Comparison of ENCODE assay signal across 20 cellular contexts in genomic region chr20:63174309-63175030, GRCh38. TPM values are rescaled to one million over a fixed set of nuclear protein-coding genes. Genes with fewer than 3 reads are reported as not detected.
DNase-seq lines count a peak whose midpoint lies in the region; TF ChIP-seq lines count a peak whose summit lies in the region.
"Had no signal": no experiment of that assay in that cellular context is flagged by ENCODE, and none has a peak within 500 bp of the region (broad histone marks: within the 10 kb centered on the region; RNA-seq: fewer than 3 reads in every experiment).

No MANE protein-coding gene starts in this region.

- H3K27ac Mint-ChIP-seq in chondrocyte (ENCODE audit: unreplicated experiment): no peak overlapping the region
- H3K27ac Mint-ChIP-seq: activated naive CD4-positive, alpha-beta T cell treated with anti-CD3 and anti-CD28 coated beads for 36 hours; CD4-positive, CD25-positive, alpha-beta regulatory T cell; HFFc6; immature natural killer cell had no signal

- TF ChIP-seq CTCF in hepatocyte (IDR thresholded peaks at IDR 0.05; ENCODE audit: poor library complexity): no peak
- no peak for TF ChIP-seq CTCF in chondrocyte (IDR thresholded peaks at IDR 0.05)

- H3K4me3 Mint-ChIP-seq in chondrocyte (ENCODE audit: unreplicated experiment): no peak overlapping the region
- H3K4me3 Mint-ChIP-seq: activated naive CD4-positive, alpha-beta T cell treated with anti-CD3 and anti-CD28 coated beads for 36 hours; CD4-positive, CD25-positive, alpha-beta regulatory T cell; HFFc6; immature natural killer cell had no signal

- H3K79me2 ChIP-seq in hepatocyte: no peaks in the 10 kb centered on the region

- H2AFZ ChIP-seq in hepatocyte: no peak overlapping the region

- peak; percentile 18 for DNase-seq in NCI-H1105 treated with DMSO at 0.1 percent for 48 hours (lab: John Stamatoyannopoulos, UW)
- no peak for DNase-seq in NCI-H1105 (lab: John Stamatoyannopoulos, UW)
- peak; percentile 5 for DNase-seq in NCI-H69 (lab: John Stamatoyannopoulos, UW)
- DNase-seq in hepatocyte (ENCODE audit: low spot score): no peak
- DNase-seq in retina: peak; percentile 56
- DNase-seq in epidermal melanocyte (ENCODE audit: insufficient read length, low spot score): no peak
- DNase-seq in SKM-1 (lab: John Stamatoyannopoulos, UW; ENCODE audit: unreplicated experiment): no peak
- DNase-seq in chondrocyte (ENCODE audit: low spot score): no peak
- DNase-seq: 8988T; activated CD4-positive, alpha-beta T cell treated with anti-CD3 and anti-CD28 coated beads, Interleukin-2, amount 50 U/mL, for 4 hours; activated naive CD4-positive, alpha-beta T cell treated with anti-CD3 and anti-CD28 coated beads for 36 hours; CD4-positive, CD25-positive, alpha-beta regulatory T cell; gastrocnemius medialis; HFFc6; immature natural killer cell; NCI-H1694; PC-3; posterior cingulate gyrus; thyroid gland had no signal

- no peaks in the 10 kb centered on the region for H3K9me2 ChIP-seq in hepatocyte (replicated peaks; ENCODE audit: insufficient read depth)

- H3K9me3 Mint-ChIP-seq in chondrocyte (ENCODE audit: low read depth): no peaks in the 10 kb centered on the region
- H3K9me3 Mint-ChIP-seq: activated naive CD4-positive, alpha-beta T cell treated with anti-CD3 and anti-CD28 coated beads for 36 hours; HFFc6; immature natural killer cell had no signal

- WGBS in hepatocyte (ENCODE audit: low lambda C conversion rate, missing lambda C conversion rate): 27% methylated on average over 10 of the region's 16 CpGs

- H3K27ac ChIP-seq in hepatocyte: no peak overlapping the region
- H3K27ac ChIP-seq: gastrocnemius medialis, SK-N-MC, thyroid gland had no signal

- no peak overlapping the region for H3K4me3 ChIP-seq in hepatocyte
- H3K4me3 ChIP-seq: gastrocnemius medialis, SK-N-MC, thyroid gland had no signal

- peaks cover 12% of the 10 kb centered on the region for H3K4me1 Mint-ChIP-seq in chondrocyte (ENCODE audit: low read depth)

- peaks cover 47% of the 10 kb centered on the region for H3K27me3 Mint-ChIP-seq in chondrocyte (ENCODE audit: low read depth)

- H3K9me3 ChIP-seq in hepatocyte (ENCODE audit: low read depth): no peaks in the 10 kb centered on the region
- H3K9me3 ChIP-seq: gastrocnemius medialis, thyroid gland had no signal

- peaks cover 2% of the 10 kb centered on the region for H3K36me3 Mint-ChIP-seq in chondrocyte (ENCODE audit: low read depth)
- H3K36me3 Mint-ChIP-seq: CD4-positive, CD25-positive, alpha-beta regulatory T cell; immature natural killer cell had no signal

- H3K36me3 ChIP-seq in hepatocyte (replicated peaks; ENCODE audit: insufficient read depth, low read depth): no peaks in the 10 kb centered on the region
- H3K36me3 ChIP-seq: gastrocnemius medialis, thyroid gland had no signal

- H4K20me1 ChIP-seq in hepatocyte (ENCODE audit: insufficient read depth, poor library complexity, severe bottlenecking): no peaks in the 10 kb centered on the region

- peaks cover 5% of the 10 kb centered on the region for H3K4me1 ChIP-seq in hepatocyte (ENCODE audit: insufficient read depth)

- peaks cover 81% of the 10 kb centered on the region for H3K27me3 ChIP-seq in hepatocyte

- H3K4me2 ChIP-seq in hepatocyte: peak overlapping the region; percentile 29

RNA-seq across cellular contexts. Expression of gene YTHDF1, which starts 41.5 kb away (rescaled TPM):
- total RNA-seq in hepatocyte (35.9 and 36.0 TPM in 2 replicates), chondrocyte (39.1 to 43.6 TPM (median 41.3 TPM) in 3 replicates)
- polyA plus RNA-seq in hepatocyte: 51.2 and 57.4 TPM in 2 replicates

Comparison
In these comparisons a context has a peak if more than half of its experiments do, and no peak if none do; other contexts are left out.
1. DNase-seq: peak in NCI-H1105 treated with DMSO at 0.1 percent for 48 hours (single experiment), NCI-H69 (single experiment) and retina (single experiment); none in NCI-H1105 (single experiment), hepatocyte (single experiment), epidermal melanocyte (single experiment), SKM-1 (single experiment) and chondrocyte (single experiment).